Comparison of ENCODE assay signal across 9 cellular contexts in the genomic region with DNA sequence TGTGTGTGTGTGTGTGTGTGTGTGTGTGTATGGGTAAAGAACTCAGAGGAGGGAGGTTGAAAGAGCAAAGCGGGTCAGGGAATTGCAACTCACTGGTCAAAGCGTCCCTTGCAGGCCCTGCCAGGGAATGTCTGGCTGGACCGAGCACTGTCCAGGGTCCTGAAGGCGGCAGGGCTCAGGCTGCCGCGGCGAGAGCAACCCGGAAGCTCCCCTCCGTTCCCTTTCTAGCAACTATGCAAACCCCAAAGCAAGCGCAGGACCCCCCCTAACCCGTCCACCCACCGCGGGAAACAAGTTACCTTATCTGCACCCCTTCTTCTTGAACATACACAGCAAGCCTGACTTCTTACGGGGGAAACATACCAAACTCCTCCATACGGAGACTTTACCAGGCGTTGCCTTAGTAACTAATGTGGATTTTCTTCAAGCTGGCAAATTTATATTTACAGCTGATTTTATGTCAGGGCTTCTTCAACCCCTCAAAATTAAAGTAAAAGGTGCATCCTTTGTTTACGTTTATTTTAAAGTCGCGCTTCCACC. TPM values are rescaled to one million over a fixed set of nuclear protein-coding genes. Genes with fewer than 3 reads are reported as not detected.
DNase-seq lines count a peak whose midpoint lies in the region; ATAC-seq and TF ChIP-seq lines count a peak whose summit lies in the region.
"Had no signal": no experiment of that assay in that cellular context is flagged by ENCODE, and none has a peak within 500 bp of the region (broad histone marks: within the 10 kb centered on the region; RNA-seq: fewer than 3 reads in every experiment).

No MANE protein-coding gene starts in this region.

- POLR2A ChIA-PET in SK-N-SH (lab: Yijun Ruan, JAX): no interaction called here

- no peaks in the 10 kb centered on the region for H3K79me2 ChIP-seq in SK-N-SH (ENCODE audit: insufficient read depth)

- H3K9ac ChIP-seq in SK-N-SH: no peak overlapping the region
- H3K9ac ChIP-seq in colonic mucosa (ENCODE audit: low read depth in 2 of 2, low read length in 2 of 2): no peak overlapping the region

- H3K9me2 ChIP-seq in SK-N-SH: no peaks in the 10 kb centered on the region

- ATAC-seq in GM18502 (IDR thresholded peaks at IDR 0.05; ENCODE audit: poor library complexity, unreplicated experiment) (peak; percentile 87), HG02885 (IDR thresholded peaks at IDR 0.05; ENCODE audit: poor library complexity, unreplicated experiment) (peak; percentile 91), left colon (peak; percentile 83), HG03457 (IDR thresholded peaks at IDR 0.05; ENCODE audit: unreplicated experiment) (no peak)

- H3K36me3 ChIP-seq in SK-N-SH (replicated peaks in 1 of 2; ENCODE audit: control insufficient read depth in 1 of 2, insufficient read depth in 2 of 2, low read length in 1 of 2): no peaks in the 10 kb centered on the region
- no peaks in the 10 kb centered on the region for H3K36me3 ChIP-seq in colonic mucosa

- TF ChIP-seq EP300 in SK-N-SH (IDR thresholded peaks at IDR 0.05; ENCODE audit: borderline replicate concordance in 1 of 2, low read depth in 1 of 2, low read length in 1 of 2): no peak

- H3K4me3 ChIP-seq in SK-N-SH (ENCODE audit: low read depth in 2 of 2, low read length in 1 of 2) (peak overlapping the region in 1 of 2 experiments; percentile 37; a peak in 2 of 4 replicates), colonic mucosa (no peak overlapping the region)

- CTCF ChIA-PET in SK-N-SH (lab: Yijun Ruan, JAX): interaction anchor here (1.0 to 2.3 kb wide), 5 partner anchors 10 to 672 kb away, joined by 3 to 7 read pairs (median 3); a partner anchor contains a TSS

- peak overlapping the region; percentile 65 for H3K4me2 ChIP-seq in SK-N-SH

- no peaks in the 10 kb centered on the region for H3F3A ChIP-seq in SK-N-SH (replicated peaks; ENCODE audit: insufficient read depth)

- intact Hi-C loops in colonic mucosa (cut with DNase I) (no loop called here), left colon (cut with DNase I, micrococcal nuclease) (no loop called here)

- H3K4me1 ChIP-seq in SK-N-SH (ENCODE audit: control insufficient read depth in 1 of 2, insufficient read depth in 2 of 2, low read depth in 1 of 2, low read length in 1 of 2) (peaks cover 0 to 13% of the 10 kb centered on the region in 2 experiments; a peak in 2 of 4 replicates), colonic mucosa (no peaks in the 10 kb centered on the region)

- 0 out of 2 replicates have a peak overlapping the region, but pooled peaks have one; percentile 46 for H2AFZ ChIP-seq in SK-N-SH (ENCODE audit: low read depth)

- no peaks in the 10 kb centered on the region for H4K20me1 ChIP-seq in SK-N-SH (ENCODE audit: insufficient read depth)

- peak; percentile 58 for DNase-seq in SK-N-SH
- peak; percentile 44 for DNase-seq in colonic mucosa
- DNase-seq in left colon: peak in 1 of 2 donors; percentile 70
- DNase-seq in stimulated activated CD8-positive, alpha-beta memory T cell treated with anti-CD3 and anti-CD28 coated beads, Interleukin-15, amount 100 ng/mL, for 48 hours (ENCODE audit: low read depth in 2 of 2): peak; percentile 4 to 11
- DNase-seq in NCI-H446 (lab: John Stamatoyannopoulos, UW): no peak

- H3K27me3 ChIP-seq in SK-N-SH (ENCODE audit: insufficient read depth) (no peaks in the 10 kb centered on the region), colonic mucosa (peaks cover 9% of the 10 kb centered on the region)

- H3K27ac ChIP-seq in SK-N-SH (ENCODE audit: low read depth in 2 of 2, low read length in 1 of 2): no peak overlapping the region
- no peak overlapping the region for H3K27ac ChIP-seq in colonic mucosa

- TF ChIP-seq CTCF in SK-N-SH (IDR thresholded peaks at IDR 0.05): no peak
- TF ChIP-seq CTCF in colonic mucosa (IDR thresholded peaks at IDR 0.05): no peak

- TF ChIP-seq RAD21 in SK-N-SH (IDR thresholded peaks at IDR 0.05; ENCODE audit: low read length): no peak

- whole genome bisulfite sequencing in SK-N-SH (ENCODE audit: low lambda C conversion rate): 16% methylated on average over 11 of the region's 19 CpGs

- H3K9me3 ChIP-seq in SK-N-SH (no peaks in the 10 kb centered on the region), colonic mucosa (no peaks in the 10 kb centered on the region)

TF ChIP-seq in SK-N-SH, 30 proteins besides CTCF, POLR2A, EP300 and RAD21:
- TF ChIP-seq, protein P1, sequence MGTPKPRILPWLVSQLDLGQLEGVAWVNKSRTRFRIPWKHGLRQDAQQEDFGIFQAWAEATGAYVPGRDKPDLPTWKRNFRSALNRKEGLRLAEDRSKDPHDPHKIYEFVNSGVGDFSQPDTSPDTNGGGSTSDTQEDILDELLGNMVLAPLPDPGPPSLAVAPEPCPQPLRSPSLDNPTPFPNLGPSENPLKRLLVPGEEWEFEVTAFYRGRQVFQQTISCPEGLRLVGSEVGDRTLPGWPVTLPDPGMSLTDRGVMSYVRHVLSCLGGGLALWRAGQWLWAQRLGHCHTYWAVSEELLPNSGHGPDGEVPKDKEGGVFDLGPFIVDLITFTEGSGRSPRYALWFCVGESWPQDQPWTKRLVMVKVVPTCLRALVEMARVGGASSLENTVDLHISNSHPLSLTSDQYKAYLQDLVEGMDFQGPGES (IDR thresholded peaks at IDR 0.05; ENCODE audit: low read depth, low read length): no peak
- TF ChIP-seq SIN3A (IDR thresholded peaks at IDR 0.05; ENCODE audit: borderline replicate concordance, low read depth, low read length): no peak
- TF ChIP-seq ELF1 (IDR thresholded peaks at IDR 0.05): peak; percentile 65
- TF ChIP-seq SMC3 (IDR thresholded peaks at IDR 0.05; ENCODE audit: low read depth, low read length): no peak
- TF ChIP-seq, protein P2, sequence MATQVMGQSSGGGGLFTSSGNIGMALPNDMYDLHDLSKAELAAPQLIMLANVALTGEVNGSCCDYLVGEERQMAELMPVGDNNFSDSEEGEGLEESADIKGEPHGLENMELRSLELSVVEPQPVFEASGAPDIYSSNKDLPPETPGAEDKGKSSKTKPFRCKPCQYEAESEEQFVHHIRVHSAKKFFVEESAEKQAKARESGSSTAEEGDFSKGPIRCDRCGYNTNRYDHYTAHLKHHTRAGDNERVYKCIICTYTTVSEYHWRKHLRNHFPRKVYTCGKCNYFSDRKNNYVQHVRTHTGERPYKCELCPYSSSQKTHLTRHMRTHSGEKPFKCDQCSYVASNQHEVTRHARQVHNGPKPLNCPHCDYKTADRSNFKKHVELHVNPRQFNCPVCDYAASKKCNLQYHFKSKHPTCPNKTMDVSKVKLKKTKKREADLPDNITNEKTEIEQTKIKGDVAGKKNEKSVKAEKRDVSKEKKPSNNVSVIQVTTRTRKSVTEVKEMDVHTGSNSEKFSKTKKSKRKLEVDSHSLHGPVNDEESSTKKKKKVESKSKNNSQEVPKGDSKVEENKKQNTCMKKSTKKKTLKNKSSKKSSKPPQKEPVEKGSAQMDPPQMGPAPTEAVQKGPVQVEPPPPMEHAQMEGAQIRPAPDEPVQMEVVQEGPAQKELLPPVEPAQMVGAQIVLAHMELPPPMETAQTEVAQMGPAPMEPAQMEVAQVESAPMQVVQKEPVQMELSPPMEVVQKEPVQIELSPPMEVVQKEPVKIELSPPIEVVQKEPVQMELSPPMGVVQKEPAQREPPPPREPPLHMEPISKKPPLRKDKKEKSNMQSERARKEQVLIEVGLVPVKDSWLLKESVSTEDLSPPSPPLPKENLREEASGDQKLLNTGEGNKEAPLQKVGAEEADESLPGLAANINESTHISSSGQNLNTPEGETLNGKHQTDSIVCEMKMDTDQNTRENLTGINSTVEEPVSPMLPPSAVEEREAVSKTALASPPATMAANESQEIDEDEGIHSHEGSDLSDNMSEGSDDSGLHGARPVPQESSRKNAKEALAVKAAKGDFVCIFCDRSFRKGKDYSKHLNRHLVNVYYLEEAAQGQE (IDR thresholded peaks at IDR 0.05; ENCODE audit: low read depth, low read length): peak; percentile 99
- no peak for TF ChIP-seq TAF1 (IDR thresholded peaks at IDR 0.05; ENCODE audit: borderline replicate concordance, low read depth, low read length)
- no peak for TF ChIP-seq EZH2phosphoT487 (IDR thresholded peaks at IDR 0.05; ENCODE audit: borderline replicate concordance, low read depth)
- TF ChIP-seq NRF1 (IDR thresholded peaks at IDR 0.05; ENCODE audit: low read depth, low read length): no peak
- no peak for TF ChIP-seq MXI1 (IDR thresholded peaks at IDR 0.05; ENCODE audit: low read depth, low read length)

RNA-seq across cellular contexts. Expression of a gene that starts 0.5 kb away (rescaled TPM):
- polyA plus RNA-seq in SK-N-SH (2012; rRNA removed): 0.03 and 0.05 TPM in 2 replicates
- polyA plus RNA-seq in SK-N-SH (2012; cell fraction: cytosol; rRNA removed): 0.03 TPM in 2 replicates
- polyA plus RNA-seq in SK-N-SH (2012; cell fraction: nucleus; rRNA removed): 0.04 and 0.07 TPM in 2 replicates
- total RNA-seq in colonic mucosa (under 1 TPM in 1 of 2 donors, not detected in 1; 0.11 TPM), left colon (not detected)
- total RNA-seq: T-helper 2 cell treated with Interferon-gamma antibody and Interleukin-4, amounts not matched to agents 100 ng/mL and 5 ng/mL, for 36 hours had no signal

Comparison
In these comparisons a context has a peak if more than half of its experiments do, and no peak if none do; other contexts are left out.
1. DNase-seq: peak in SK-N-SH (single experiment), colonic mucosa (single experiment) and stimulated activated CD8-positive, alpha-beta memory T cell treated with anti-CD3 and anti-CD28 coated beads, Interleukin-15, amount 100 ng/mL, for 48 hours (2 of 2); none in NCI-H446 (0 of 2).